Comparison of ENCODE assay signal across 1 cellular context in the genomic region with DNA sequence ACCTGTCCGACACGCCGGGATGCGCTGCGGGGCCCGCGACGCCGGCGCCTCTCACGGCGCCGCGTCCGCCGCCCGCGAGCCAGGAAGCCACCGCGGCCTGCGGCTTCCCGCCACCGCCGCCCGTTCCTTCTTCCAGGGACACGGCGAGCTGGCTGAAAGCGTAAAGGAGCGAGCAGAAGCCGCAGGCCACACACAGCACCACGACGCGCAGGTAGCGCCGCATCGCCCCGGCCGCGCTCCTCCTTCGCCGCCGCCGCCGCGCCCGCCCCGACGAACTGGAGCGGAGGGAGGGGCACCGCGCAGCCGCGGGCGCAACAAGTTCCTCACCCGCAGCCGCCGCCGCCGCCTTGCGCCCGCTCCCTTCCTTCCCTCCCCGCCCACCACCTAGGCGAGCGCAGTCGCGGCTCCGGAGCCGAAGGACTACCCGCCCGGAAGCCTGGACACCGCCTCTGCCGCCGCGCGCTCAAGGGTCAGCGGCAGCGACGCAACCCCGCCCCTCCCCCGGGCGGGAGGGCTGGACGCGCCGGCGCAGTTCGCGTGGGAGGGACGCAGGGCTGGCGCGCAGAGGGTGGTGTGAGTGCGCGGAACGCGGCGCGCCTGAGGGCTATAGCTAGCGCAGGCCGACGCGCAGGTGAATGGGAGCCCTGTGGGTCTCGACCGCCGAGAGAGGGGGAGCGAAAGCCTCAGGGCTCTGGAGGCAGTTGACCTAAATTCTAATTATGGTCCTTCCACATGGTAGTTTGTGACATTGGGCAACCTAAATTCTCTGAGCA.
A peak's percentile ranks its signal among the peaks of the same experiment; 100 is the strongest.
TF ChIP-seq lines count a peak whose summit lies in the region.

A gene with protein sequence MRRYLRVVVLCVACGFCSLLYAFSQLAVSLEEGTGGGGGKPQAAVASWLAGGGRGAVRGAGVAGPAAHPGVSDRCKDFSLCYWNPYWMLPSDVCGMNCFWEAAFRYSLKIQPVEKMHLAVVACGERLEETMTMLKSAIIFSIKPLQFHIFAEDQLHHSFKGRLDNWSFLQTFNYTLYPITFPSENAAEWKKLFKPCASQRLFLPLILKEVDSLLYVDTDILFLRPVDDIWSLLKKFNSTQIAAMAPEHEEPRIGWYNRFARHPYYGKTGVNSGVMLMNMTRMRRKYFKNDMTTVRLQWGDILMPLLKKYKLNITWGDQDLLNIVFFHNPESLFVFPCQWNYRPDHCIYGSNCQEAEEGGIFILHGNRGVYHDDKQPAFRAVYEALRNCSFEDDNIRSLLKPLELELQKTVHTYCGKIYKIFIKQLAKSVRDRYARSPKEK (minus strand): TSS at position 451 of the 773 bp plus-strand sequence. CDS start 228 bp downstream, at position 223.

TF ChIP-seq in HepG2, 621 proteins besides CTCF, POLR2A, EP300 and RAD21 (continued from another document and continues in another):
- TF ChIP-seq EED (CRISPR knock-in tag; IDR thresholded peaks at IDR 0.05) (no peak; the same call in 1 of the 2 replicates), SAP130 (CRISPR knock-in tag; IDR thresholded peaks at IDR 0.05; ENCODE audit: low read depth) (peak; percentile 91), GTF3A (CRISPR knock-in tag; conservative IDR thresholded peaks at IDR 0.05) (no peak), ZNF260 (CRISPR knock-in tag; IDR thresholded peaks at IDR 0.05; ENCODE audit: borderline replicate concordance, low read depth) (no peak), AHR (CRISPR knock-in tag; IDR thresholded peaks at IDR 0.05) (no peak; the same call in 1 of the 2 replicates), SAFB2 (CRISPR knock-in tag; IDR thresholded peaks at IDR 0.05; ENCODE audit: borderline replicate concordance, low read depth) (peak; percentile 49; the same call in 1 of the 2 replicates), YY1 (IDR thresholded peaks at IDR 0.05; ENCODE audit: insufficient read depth, insufficient replicate concordance, low read depth, low read length) (peak; percentile 11), SSRP1 (CRISPR knock-in tag; IDR thresholded peaks at IDR 0.05) (no peak), MIER2 (CRISPR knock-in tag; IDR thresholded peaks at IDR 0.05) (no peak), MYC (CRISPR knock-in tag; IDR thresholded peaks at IDR 0.05; ENCODE audit: borderline replicate concordance) (peak; percentile 85), ZSCAN30 (CRISPR knock-in tag; IDR thresholded peaks at IDR 0.05) (no peak), ZFAT (CRISPR knock-in tag; conservative IDR thresholded peaks at IDR 0.05) (no peak), ZNF546 (CRISPR knock-in tag; conservative IDR thresholded peaks at IDR 0.05) (peak; percentile 90; the same call in 1 of the 2 replicates), SNAI1 (CRISPR knock-in tag; IDR thresholded peaks at IDR 0.05; ENCODE audit: borderline replicate concordance) (no peak), MTF1 (CRISPR knock-in tag; IDR thresholded peaks at IDR 0.05) (no peak), ZNF713 (CRISPR knock-in tag; IDR thresholded peaks at IDR 0.05) (no peak), ZFP41 (CRISPR knock-in tag; IDR thresholded peaks at IDR 0.05; ENCODE audit: borderline replicate concordance) (peak; percentile 87; the same call in 1 of the 2 replicates), ZNF296 (CRISPR knock-in tag; conservative IDR thresholded peaks at IDR 0.05) (no peak), ZNF678 (CRISPR knock-in tag; IDR thresholded peaks at IDR 0.05) (no peak; the same call in 1 of the 2 replicates), ZNF282 (IDR thresholded peaks at IDR 0.05; ENCODE audit: partially characterized antibody) (no peak), TCF7L2 (IDR thresholded peaks at IDR 0.05; ENCODE audit: low read depth, low read length) (no peak), ZNF430 (CRISPR knock-in tag; IDR thresholded peaks at IDR 0.05) (peak; percentile 88), MZF1 (CRISPR knock-in tag; IDR thresholded peaks at IDR 0.05; ENCODE audit: borderline replicate concordance) (no peak), TCF12 (IDR thresholded peaks at IDR 0.05) (no peak), TCF12 (CRISPR knock-in tag; IDR thresholded peaks at IDR 0.05) (peak; percentile 70; the same call in 1 of the 2 replicates), FLYWCH1 (CRISPR knock-in tag; IDR thresholded peaks at IDR 0.05) (no peak), MIER3 (CRISPR knock-in tag; IDR thresholded peaks at IDR 0.05; ENCODE audit: borderline replicate concordance) (peak; percentile 24; the same call in 1 of the 2 replicates), ZNF777 (CRISPR knock-in tag; IDR thresholded peaks at IDR 0.05) (peak; percentile 96), ZNF709 (CRISPR knock-in tag; IDR thresholded peaks at IDR 0.05) (peak; percentile 89), NFYB (CRISPR knock-in tag; IDR thresholded peaks at IDR 0.05) (no peak), MED13 (CRISPR knock-in tag; IDR thresholded peaks at IDR 0.05) (no peak), ZSCAN31 (CRISPR knock-in tag; IDR thresholded peaks at IDR 0.05; ENCODE audit: low read depth) (no peak; the same call in 1 of the 2 replicates), ADNP (CRISPR knock-in tag; IDR thresholded peaks at IDR 0.05) (no peak), MTF2 (CRISPR knock-in tag; IDR thresholded peaks at IDR 0.05; ENCODE audit: borderline replicate concordance) (no peak), ZSCAN21 (CRISPR knock-in tag; IDR thresholded peaks at IDR 0.05; ENCODE audit: borderline replicate concordance) (peak; percentile 96; the same call in 1 of the 2 replicates), ELF1 (CRISPR knock-in tag; IDR thresholded peaks at IDR 0.05) (peak; percentile 49; the same call in 1 of the 2 replicates), RARG (CRISPR knock-in tag; IDR thresholded peaks at IDR 0.05; ENCODE audit: low read depth) (no peak)
- TF ChIP-seq, protein P1, sequence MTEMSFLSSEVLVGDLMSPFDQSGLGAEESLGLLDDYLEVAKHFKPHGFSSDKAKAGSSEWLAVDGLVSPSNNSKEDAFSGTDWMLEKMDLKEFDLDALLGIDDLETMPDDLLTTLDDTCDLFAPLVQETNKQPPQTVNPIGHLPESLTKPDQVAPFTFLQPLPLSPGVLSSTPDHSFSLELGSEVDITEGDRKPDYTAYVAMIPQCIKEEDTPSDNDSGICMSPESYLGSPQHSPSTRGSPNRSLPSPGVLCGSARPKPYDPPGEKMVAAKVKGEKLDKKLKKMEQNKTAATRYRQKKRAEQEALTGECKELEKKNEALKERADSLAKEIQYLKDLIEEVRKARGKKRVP (CRISPR knock-in tag; IDR thresholded peaks at IDR 0.05), result peak in 1 of 2 experiments; percentile 46; a peak in 1 of 4 replicates
- TF ChIP-seq, protein P2, sequence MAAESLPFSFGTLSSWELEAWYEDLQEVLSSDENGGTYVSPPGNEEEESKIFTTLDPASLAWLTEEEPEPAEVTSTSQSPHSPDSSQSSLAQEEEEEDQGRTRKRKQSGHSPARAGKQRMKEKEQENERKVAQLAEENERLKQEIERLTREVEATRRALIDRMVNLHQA (CRISPR knock-in tag; IDR thresholded peaks at IDR 0.05), result no peak
- TF ChIP-seq, protein P3, sequence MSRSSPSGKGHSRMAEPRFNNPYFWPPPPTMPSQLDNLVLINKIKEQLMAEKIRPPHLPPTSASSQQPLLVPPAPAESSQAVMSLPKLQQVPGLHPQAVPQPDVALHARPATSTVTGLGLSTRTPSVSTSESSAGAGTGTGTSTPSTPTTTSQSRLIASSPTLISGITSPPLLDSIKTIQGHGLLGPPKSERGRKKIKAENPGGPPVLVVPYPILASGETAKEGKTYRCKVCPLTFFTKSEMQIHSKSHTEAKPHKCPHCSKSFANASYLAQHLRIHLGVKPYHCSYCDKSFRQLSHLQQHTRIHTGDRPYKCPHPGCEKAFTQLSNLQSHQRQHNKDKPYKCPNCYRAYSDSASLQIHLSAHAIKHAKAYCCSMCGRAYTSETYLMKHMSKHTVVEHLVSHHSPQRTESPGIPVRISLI (CRISPR knock-in tag; IDR thresholded peaks at IDR 0.05; ENCODE audit: borderline replicate concordance), result peak; percentile 21; the same call in 1 of the 2 replicates
- TF ChIP-seq, protein P4, sequence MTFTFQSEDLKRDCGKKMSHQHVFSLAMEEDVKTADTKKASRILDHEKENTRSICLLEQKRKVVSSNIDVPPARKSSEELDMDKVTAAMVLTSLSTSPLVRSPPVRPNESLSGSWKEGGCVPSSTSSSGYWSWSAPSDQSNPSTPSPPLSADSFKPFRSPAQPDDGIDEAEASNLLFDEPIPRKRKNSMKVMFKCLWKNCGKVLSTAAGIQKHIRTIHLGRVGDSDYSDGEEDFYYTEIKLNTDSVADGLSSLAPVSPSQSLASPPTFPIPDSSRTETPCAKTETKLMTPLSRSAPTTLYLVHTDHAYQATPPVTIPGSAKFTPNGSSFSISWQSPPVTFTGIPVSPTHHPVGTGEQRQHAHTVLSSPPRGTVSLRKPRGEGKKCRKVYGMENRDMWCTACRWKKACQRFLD (CRISPR knock-in tag; IDR thresholded peaks at IDR 0.05; ENCODE audit: borderline replicate concordance), result peak; percentile 89; the same call in 1 of the 2 replicates
- TF ChIP-seq, protein P5, sequence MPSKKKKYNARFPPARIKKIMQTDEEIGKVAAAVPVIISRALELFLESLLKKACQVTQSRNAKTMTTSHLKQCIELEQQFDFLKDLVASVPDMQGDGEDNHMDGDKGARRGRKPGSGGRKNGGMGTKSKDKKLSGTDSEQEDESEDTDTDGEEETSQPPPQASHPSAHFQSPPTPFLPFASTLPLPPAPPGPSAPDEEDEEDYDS (CRISPR knock-in tag; IDR thresholded peaks at IDR 0.05), result peak; percentile 85
- TF ChIP-seq, protein P6, sequence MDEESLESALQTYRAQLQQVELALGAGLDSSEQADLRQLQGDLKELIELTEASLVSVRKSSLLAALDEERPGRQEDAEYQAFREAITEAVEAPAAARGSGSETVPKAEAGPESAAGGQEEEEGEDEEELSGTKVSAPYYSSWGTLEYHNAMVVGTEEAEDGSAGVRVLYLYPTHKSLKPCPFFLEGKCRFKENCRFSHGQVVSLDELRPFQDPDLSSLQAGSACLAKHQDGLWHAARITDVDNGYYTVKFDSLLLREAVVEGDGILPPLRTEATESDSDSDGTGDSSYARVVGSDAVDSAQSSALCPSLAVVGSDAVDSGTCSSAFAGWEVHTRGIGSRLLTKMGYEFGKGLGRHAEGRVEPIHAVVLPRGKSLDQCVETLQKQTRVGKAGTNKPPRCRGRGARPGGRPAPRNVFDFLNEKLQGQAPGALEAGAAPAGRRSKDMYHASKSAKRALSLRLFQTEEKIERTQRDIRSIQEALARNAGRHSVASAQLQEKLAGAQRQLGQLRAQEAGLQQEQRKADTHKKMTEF (CRISPR knock-in tag; IDR thresholded peaks at IDR 0.05), result peak; percentile 94
- TF ChIP-seq, protein P7, sequence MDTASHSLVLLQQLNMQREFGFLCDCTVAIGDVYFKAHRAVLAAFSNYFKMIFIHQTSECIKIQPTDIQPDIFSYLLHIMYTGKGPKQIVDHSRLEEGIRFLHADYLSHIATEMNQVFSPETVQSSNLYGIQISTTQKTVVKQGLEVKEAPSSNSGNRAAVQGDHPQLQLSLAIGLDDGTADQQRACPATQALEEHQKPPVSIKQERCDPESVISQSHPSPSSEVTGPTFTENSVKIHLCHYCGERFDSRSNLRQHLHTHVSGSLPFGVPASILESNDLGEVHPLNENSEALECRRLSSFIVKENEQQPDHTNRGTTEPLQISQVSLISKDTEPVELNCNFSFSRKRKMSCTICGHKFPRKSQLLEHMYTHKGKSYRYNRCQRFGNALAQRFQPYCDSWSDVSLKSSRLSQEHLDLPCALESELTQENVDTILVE (CRISPR knock-in tag; IDR thresholded peaks at IDR 0.05), result peak; percentile 90; the same call in 1 of the 2 replicates
- TF ChIP-seq, protein P8, sequence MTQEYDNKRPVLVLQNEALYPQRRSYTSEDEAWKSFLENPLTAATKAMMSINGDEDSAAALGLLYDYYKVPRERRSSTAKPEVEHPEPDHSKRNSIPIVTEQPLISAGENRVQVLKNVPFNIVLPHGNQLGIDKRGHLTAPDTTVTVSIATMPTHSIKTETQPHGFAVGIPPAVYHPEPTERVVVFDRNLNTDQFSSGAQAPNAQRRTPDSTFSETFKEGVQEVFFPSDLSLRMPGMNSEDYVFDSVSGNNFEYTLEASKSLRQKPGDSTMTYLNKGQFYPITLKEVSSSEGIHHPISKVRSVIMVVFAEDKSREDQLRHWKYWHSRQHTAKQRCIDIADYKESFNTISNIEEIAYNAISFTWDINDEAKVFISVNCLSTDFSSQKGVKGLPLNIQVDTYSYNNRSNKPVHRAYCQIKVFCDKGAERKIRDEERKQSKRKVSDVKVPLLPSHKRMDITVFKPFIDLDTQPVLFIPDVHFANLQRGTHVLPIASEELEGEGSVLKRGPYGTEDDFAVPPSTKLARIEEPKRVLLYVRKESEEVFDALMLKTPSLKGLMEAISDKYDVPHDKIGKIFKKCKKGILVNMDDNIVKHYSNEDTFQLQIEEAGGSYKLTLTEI (CRISPR knock-in tag; conservative IDR thresholded peaks at IDR 0.05), result no peak
- TF ChIP-seq, protein P9, sequence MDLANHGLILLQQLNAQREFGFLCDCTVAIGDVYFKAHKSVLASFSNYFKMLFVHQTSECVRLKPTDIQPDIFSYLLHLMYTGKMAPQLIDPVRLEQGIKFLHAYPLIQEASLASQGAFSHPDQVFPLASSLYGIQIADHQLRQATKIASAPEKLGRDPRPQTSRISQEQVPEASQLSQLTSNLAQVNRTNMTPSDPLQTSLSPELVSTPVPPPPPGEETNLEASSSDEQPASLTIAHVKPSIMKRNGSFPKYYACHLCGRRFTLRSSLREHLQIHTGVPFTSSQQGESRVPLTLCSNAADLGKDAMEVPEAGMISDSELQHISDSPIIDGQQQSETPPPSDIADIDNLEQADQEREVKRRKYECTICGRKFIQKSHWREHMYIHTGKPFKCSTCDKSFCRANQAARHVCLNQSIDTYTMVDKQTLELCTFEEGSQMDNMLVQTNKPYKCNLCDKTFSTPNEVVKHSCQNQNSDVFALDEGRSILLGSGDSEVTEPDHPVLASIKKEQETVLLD (CRISPR knock-in tag; IDR thresholded peaks at IDR 0.05; ENCODE audit: low read depth), result peak; percentile 63; the same call in 1 of the 2 replicates
- TF ChIP-seq, protein P10, sequence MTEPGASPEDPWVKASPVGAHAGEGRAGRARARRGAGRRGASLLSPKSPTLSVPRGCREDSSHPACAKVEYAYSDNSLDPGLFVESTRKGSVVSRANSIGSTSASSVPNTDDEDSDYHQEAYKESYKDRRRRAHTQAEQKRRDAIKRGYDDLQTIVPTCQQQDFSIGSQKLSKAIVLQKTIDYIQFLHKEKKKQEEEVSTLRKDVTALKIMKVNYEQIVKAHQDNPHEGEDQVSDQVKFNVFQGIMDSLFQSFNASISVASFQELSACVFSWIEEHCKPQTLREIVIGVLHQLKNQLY (CRISPR knock-in tag; IDR thresholded peaks at IDR 0.05), result peak; percentile 37; the same call in 1 of the 2 replicates
- TF ChIP-seq, protein P11, sequence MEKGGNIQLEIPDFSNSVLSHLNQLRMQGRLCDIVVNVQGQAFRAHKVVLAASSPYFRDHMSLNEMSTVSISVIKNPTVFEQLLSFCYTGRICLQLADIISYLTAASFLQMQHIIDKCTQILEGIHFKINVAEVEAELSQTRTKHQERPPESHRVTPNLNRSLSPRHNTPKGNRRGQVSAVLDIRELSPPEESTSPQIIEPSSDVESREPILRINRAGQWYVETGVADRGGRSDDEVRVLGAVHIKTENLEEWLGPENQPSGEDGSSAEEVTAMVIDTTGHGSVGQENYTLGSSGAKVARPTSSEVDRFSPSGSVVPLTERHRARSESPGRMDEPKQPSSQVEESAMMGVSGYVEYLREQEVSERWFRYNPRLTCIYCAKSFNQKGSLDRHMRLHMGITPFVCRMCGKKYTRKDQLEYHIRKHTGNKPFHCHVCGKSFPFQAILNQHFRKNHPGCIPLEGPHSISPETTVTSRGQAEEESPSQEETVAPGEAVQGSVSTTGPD (CRISPR knock-in tag; IDR thresholded peaks at IDR 0.05), result no peak
- TF ChIP-seq, protein P12, sequence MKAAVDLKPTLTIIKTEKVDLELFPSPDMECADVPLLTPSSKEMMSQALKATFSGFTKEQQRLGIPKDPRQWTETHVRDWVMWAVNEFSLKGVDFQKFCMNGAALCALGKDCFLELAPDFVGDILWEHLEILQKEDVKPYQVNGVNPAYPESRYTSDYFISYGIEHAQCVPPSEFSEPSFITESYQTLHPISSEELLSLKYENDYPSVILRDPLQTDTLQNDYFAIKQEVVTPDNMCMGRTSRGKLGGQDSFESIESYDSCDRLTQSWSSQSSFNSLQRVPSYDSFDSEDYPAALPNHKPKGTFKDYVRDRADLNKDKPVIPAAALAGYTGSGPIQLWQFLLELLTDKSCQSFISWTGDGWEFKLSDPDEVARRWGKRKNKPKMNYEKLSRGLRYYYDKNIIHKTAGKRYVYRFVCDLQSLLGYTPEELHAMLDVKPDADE (CRISPR knock-in tag; IDR thresholded peaks at IDR 0.05), result no peak
